8 cellular contexts compared by ENCODE assay signal in the genomic region with DNA sequence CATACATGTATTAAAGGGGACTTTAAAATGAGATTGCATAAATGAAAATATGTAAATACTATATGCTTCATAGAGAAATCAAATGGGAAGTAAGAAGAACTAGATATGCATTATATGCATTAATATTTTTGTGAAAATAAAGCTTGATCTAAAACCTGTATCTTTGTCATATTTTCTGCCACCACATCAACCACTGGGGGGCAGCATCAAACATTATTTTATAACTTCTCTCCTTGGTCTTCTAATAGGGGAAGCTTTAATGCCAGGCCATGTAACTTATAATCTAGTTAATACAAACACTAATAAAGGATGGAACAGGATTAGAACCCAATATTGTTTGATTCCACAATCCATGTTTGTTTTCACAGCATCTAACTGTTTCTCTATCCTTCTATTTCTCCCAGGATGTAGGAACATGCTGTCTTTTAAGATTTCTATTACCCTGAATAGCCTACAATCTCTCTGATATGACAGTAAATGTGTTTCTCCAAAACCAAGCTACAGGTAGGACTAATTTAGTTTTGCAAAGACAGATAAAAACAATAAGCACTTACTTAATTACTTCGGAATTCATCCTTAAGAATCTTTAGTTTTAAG. TPM values are rescaled to one million over a fixed set of nuclear protein-coding genes. Genes with fewer than 3 reads are reported as not detected.
DNase-seq lines count a peak whose midpoint lies in the region; ATAC-seq and TF ChIP-seq lines count a peak whose summit lies in the region.

No MANE protein-coding gene starts in this region.

- peak; percentile 51 for ATAC-seq in GM18502 (IDR thresholded peaks at IDR 0.05; ENCODE audit: poor library complexity, unreplicated experiment)
- no peak for ATAC-seq in HG03135 (IDR thresholded peaks at IDR 0.05; ENCODE audit: unreplicated experiment)

- H3K4me1 Mint-ChIP-seq in activated CD4-positive, alpha-beta T cell treated with anti-CD3 and anti-CD28 coated beads, Interleukin-2, amount 10 ng/mL, durations not matched to agents 7 days and 5 days = no peaks in the 10 kb centered on the region

- H3K36me3 Mint-ChIP-seq in activated CD4-positive, alpha-beta T cell treated with anti-CD3 and anti-CD28 coated beads, Interleukin-2, amount 10 ng/mL, durations not matched to agents 7 days and 5 days (ENCODE audit: low read depth) = no peaks in the 10 kb centered on the region

- H3K9me3 Mint-ChIP-seq in activated CD4-positive, alpha-beta T cell treated with anti-CD3 and anti-CD28 coated beads, Interleukin-2, amount 10 ng/mL, durations not matched to agents 7 days and 5 days = no peaks in the 10 kb centered on the region

- no peak overlapping the region for H3K27ac Mint-ChIP-seq in activated CD4-positive, alpha-beta T cell treated with anti-CD3 and anti-CD28 coated beads, Interleukin-2, amount 10 ng/mL, durations not matched to agents 7 days and 5 days

- POLR2A ChIA-PET in activated CD4-positive, alpha-beta T cell treated with anti-CD3 and anti-CD28 coated beads, Interleukin-2, amount 10 ng/mL, durations not matched to agents 7 days and 5 days (lab: Charles Lee) = no interaction called here

- CTCF ChIA-PET in activated CD4-positive, alpha-beta T cell treated with anti-CD3 and anti-CD28 coated beads, Interleukin-2, amount 10 ng/mL, durations not matched to agents 7 days and 5 days (lab: Charles Lee) = interaction anchor here (0.6 to 1.1 kb wide), 4 partner anchors 9 to 291 kb away, joined by 3 to 4 read pairs (median 3); no protein-coding TSS in a partner anchor

- H3K4me3 Mint-ChIP-seq in activated CD4-positive, alpha-beta T cell treated with anti-CD3 and anti-CD28 coated beads, Interleukin-2, amount 10 ng/mL, durations not matched to agents 7 days and 5 days = no peak overlapping the region

- TF ChIP-seq CTCF in fibroblast of villous mesenchyme (IDR thresholded peaks at IDR 0.05; ENCODE audit: insufficient read depth, low read depth, low read length) = peak; percentile 61

- H3K4me3 ChIP-seq in fibroblast of villous mesenchyme (ENCODE audit: low read depth, low read length) = no peak overlapping the region

- DNase-seq in AG20443 (ENCODE audit: low spot score) = peak; percentile 37
- peak; percentile 34 for DNase-seq in M059J (ENCODE audit: low read depth)
- DNase-seq in activated CD4-positive, alpha-beta T cell treated with anti-CD3 and anti-CD28 coated beads, Interleukin-2, amount 10 ng/mL, durations not matched to agents 7 days and 5 days = peak; percentile 42
- peak; percentile 39 for DNase-seq in fibroblast of villous mesenchyme (ENCODE audit: low read depth)
- peak; percentile 38 for DNase-seq in putamen (ENCODE audit: low spot score)
- DNase-seq in NCI-H524 treated with DMSO at 0.1 percent for 48 hours (lab: John Stamatoyannopoulos, UW) = no peak

- H3K27me3 Mint-ChIP-seq in activated CD4-positive, alpha-beta T cell treated with anti-CD3 and anti-CD28 coated beads, Interleukin-2, amount 10 ng/mL, durations not matched to agents 7 days and 5 days = peaks cover 19% of the 10 kb centered on the region

RNA-seq across cellular contexts. Expression of gene QRFPR, which starts 10.0 kb away (rescaled TPM):
- total RNA-seq in M059J (2014; rRNA removed; shearing (Covaris generic)) = not detected in 2 replicates
- total RNA-seq in activated CD4-positive, alpha-beta T cell treated with anti-CD3 and anti-CD28 coated beads, Interleukin-2, amount 10 ng/mL, durations not matched to agents 7 days and 5 days = not detected
- total RNA-seq in fibroblast of villous mesenchyme = not detected in 2 replicates
